Comparison of ENCODE assay signal across 1 cellular context in the genomic region with DNA sequence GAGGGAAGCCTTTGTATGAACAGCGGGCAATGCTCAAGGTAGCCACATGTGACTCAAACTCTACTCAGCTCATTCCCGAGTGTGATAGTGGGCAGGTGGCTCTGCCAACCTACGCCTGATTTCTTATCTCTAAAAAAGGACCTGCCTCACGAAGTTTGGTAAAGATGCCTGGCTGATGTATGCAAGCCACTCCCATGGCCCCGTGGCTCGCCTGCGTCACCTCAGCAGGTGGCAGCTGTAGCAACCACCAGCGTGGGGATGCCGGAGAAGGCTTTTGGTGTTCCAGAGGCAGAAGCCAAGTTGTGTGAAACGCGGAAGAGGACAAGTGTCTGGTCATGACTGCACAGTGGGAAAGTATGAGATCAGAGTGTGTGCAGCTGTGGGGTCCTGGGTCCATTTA.
TF ChIP-seq lines count a peak whose summit lies in the region.

No MANE protein-coding gene starts in this region.

TF ChIP-seq in SK-N-SH treated with all-trans-retinoic acid at 6 μM for 48 hours, 23 proteins besides CTCF, POLR2A, EP300 and RAD21 (continued from another document):
- TF ChIP-seq, protein P1, sequence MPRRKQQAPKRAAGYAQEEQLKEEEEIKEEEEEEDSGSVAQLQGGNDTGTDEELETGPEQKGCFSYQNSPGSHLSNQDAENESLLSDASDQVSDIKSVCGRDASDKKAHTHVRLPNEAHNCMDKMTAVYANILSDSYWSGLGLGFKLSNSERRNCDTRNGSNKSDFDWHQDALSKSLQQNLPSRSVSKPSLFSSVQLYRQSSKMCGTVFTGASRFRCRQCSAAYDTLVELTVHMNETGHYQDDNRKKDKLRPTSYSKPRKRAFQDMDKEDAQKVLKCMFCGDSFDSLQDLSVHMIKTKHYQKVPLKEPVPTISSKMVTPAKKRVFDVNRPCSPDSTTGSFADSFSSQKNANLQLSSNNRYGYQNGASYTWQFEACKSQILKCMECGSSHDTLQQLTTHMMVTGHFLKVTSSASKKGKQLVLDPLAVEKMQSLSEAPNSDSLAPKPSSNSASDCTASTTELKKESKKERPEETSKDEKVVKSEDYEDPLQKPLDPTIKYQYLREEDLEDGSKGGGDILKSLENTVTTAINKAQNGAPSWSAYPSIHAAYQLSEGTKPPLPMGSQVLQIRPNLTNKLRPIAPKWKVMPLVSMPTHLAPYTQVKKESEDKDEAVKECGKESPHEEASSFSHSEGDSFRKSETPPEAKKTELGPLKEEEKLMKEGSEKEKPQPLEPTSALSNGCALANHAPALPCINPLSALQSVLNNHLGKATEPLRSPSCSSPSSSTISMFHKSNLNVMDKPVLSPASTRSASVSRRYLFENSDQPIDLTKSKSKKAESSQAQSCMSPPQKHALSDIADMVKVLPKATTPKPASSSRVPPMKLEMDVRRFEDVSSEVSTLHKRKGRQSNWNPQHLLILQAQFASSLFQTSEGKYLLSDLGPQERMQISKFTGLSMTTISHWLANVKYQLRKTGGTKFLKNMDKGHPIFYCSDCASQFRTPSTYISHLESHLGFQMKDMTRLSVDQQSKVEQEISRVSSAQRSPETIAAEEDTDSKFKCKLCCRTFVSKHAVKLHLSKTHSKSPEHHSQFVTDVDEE (CRISPR knock-in tag; IDR thresholded peaks at IDR 0.05) = no peak
- TF ChIP-seq TOX (CRISPR knock-in tag; IDR thresholded peaks at IDR 0.05; ENCODE audit: borderline replicate concordance) (no peak), ESRRG (CRISPR knock-in tag; IDR thresholded peaks at IDR 0.05) (no peak), TCF4 (CRISPR knock-in tag; IDR thresholded peaks at IDR 0.05; ENCODE audit: borderline replicate concordance) (no peak), ZC3H10 (CRISPR knock-in tag; IDR thresholded peaks at IDR 0.05) (no peak), BACH2 (CRISPR knock-in tag; IDR thresholded peaks at IDR 0.05; ENCODE audit: borderline replicate concordance) (no peak), ZNF565 (CRISPR knock-in tag; conservative IDR thresholded peaks at IDR 0.05; ENCODE audit: low read depth) (no peak), ZNF70 (CRISPR knock-in tag; IDR thresholded peaks at IDR 0.05) (no peak), ZFP3 (CRISPR knock-in tag; IDR thresholded peaks at IDR 0.05) (no peak), OSR1 (CRISPR knock-in tag; IDR thresholded peaks at IDR 0.05) (no peak), SNAI2 (CRISPR knock-in tag; IDR thresholded peaks at IDR 0.05) (no peak)
- TF ChIP-seq, protein P2, sequence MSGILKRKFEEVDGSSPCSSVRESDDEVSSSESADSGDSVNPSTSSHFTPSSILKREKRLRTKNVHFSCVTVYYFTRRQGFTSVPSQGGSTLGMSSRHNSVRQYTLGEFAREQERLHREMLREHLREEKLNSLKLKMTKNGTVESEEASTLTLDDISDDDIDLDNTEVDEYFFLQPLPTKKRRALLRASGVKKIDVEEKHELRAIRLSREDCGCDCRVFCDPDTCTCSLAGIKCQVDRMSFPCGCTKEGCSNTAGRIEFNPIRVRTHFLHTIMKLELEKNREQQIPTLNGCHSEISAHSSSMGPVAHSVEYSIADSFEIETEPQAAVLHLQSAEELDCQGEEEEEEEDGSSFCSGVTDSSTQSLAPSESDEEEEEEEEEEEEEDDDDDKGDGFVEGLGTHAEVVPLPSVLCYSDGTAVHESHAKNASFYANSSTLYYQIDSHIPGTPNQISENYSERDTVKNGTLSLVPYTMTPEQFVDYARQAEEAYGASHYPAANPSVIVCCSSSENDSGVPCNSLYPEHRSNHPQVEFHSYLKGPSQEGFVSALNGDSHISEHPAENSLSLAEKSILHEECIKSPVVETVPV (CRISPR knock-in tag; IDR thresholded peaks at IDR 0.05) = no peak
